Comparison of ENCODE assay signal across 28 cellular contexts in genomic region chr17:68865584-68865983, GRCh38.
"Had no signal": no experiment of that assay in that cellular context is flagged by ENCODE, and none has a peak within 500 bp of the region (broad histone marks: within the 10 kb centered on the region; RNA-seq: fewer than 3 reads in every experiment).

No MANE protein-coding gene starts in this region.

- H3K9me3 ChIP-seq: colonic mucosa, esophagus muscularis mucosa, esophagus squamous epithelium, gastrocnemius medialis, gastroesophageal sphincter had no signal

- H3K4me1 ChIP-seq: colonic mucosa, foreskin keratinocyte, gastrocnemius medialis had no signal

- DNase-seq: colonic mucosa; cortex of kidney; dermis blood vessel endothelial cell; dorsolateral prefrontal cortex; effector CD4-positive, alpha-beta T cell; effector CD8-positive, alpha-beta T cell; effector memory CD4-positive, alpha-beta T cell; effector memory CD8-positive, alpha-beta T cell; endodermal cell; erythroblast; esophagus squamous epithelium; foreskin fibroblast; foreskin keratinocyte; foreskin melanocyte; gastrocnemius medialis; glutamatergic neuron; head of caudate nucleus; heart left ventricle; heart right ventricle had no signal

- FAIRE-seq: colon, endometrium, endothelial cell of umbilical vein, frontal cortex had no signal

- H3K36me3 ChIP-seq: colonic mucosa, esophagus squamous epithelium, gastrocnemius medialis, gastroesophageal sphincter had no signal

- H3K27ac ChIP-seq: colonic mucosa, coronary artery, epithelial cell of prostate, esophagus muscularis mucosa, esophagus squamous epithelium, foreskin keratinocyte, gastrocnemius medialis, gastroesophageal sphincter, heart left ventricle, heart right ventricle had no signal

- H3K4me3 ChIP-seq: colonic mucosa, coronary artery, dorsolateral prefrontal cortex, esophagus muscularis mucosa, esophagus squamous epithelium, gastrocnemius medialis, gastroesophageal sphincter, heart left ventricle, heart right ventricle had no signal

- H3K27me3 ChIP-seq: colonic mucosa, dorsolateral prefrontal cortex, esophagus muscularis mucosa, esophagus squamous epithelium, gastrocnemius medialis, gastroesophageal sphincter, heart left ventricle, heart right ventricle had no signal

- ATAC-seq: effector memory CD8-positive, alpha-beta T cell; esophagus mucosa; foreskin keratinocyte; gastrocnemius medialis; gastroesophageal sphincter; heart left ventricle; heart right ventricle had no signal
